Comparison of ENCODE assay signal across 8 cellular contexts in the genomic region with DNA sequence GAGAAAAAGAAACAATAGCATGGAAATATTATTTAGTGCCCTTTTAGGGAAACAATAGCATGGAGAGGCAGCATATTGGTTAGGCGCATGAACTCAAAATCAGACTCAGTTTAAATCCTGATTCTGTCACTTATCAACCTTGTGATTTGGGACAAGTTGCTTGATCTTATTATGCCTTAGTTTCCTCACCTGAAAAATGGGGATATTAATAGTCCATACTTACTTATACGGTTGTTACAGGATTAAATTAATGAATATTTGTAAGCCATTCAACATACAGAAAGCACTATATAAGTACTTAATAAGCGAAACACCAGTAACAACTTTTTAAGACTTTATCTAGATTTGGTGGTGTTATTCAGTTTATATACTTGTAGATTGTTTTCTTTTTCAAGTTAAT. TPM values are rescaled to one million over a fixed set of nuclear protein-coding genes. Genes with fewer than 3 reads are reported as not detected.
DNase-seq lines count a peak whose midpoint lies in the region; ATAC-seq, FAIRE-seq and TF ChIP-seq lines count a peak whose summit lies in the region.

No MANE protein-coding gene starts in this region.

- H3K4me1 ChIP-seq in keratinocyte (ENCODE audit: control insufficient read depth, extremely low read depth, insufficient read depth, low read length) (peaks cover 28% of the 10 kb centered on the region), tibial artery (peaks cover 0 to 34% (median 19%) of the 10 kb centered on the region in 4 donors)
- peaks cover 6% of the 10 kb centered on the region for H3K4me1 ChIP-seq in effector memory CD4-positive, alpha-beta T cell (ENCODE audit: control insufficient read depth, insufficient read depth, low read length, poor library complexity, severe bottlenecking)

- H3K36me3 ChIP-seq in keratinocyte (ENCODE audit: control insufficient read depth in 2 of 2, extremely low read depth in 1 of 2, insufficient read depth in 2 of 2, low read length in 2 of 2) (peaks cover 2 to 5% of the 10 kb centered on the region in 2 experiments), tibial artery (peaks cover 0 to 7% (median 6%) of the 10 kb centered on the region in 3 donors)
- H3K36me3 ChIP-seq in effector memory CD4-positive, alpha-beta T cell (ENCODE audit: control insufficient read depth, insufficient read depth, low read length): peaks cover 3% of the 10 kb centered on the region

- no peaks in the 10 kb centered on the region for H3K9me1 ChIP-seq in keratinocyte (ENCODE audit: control insufficient read depth, extremely low read depth, insufficient read depth, low read length)

- peaks cover 20% of the 10 kb centered on the region for H3K79me2 ChIP-seq in keratinocyte (ENCODE audit: control insufficient read depth, insufficient read depth, low read length)

- H4K20me1 ChIP-seq in keratinocyte (ENCODE audit: control insufficient read depth, extremely low read depth, insufficient read depth, low read length): no peaks in the 10 kb centered on the region

- H3K27me3 Mint-ChIP-seq in activated naive CD4-positive, alpha-beta T cell treated with anti-CD3 and anti-CD28 coated beads, Interleukin-2, amount 50 U/mL, for 24 hours: peaks cover 12% of the 10 kb centered on the region
- peaks cover 6% of the 10 kb centered on the region for H3K27me3 Mint-ChIP-seq in activated CD8-positive, alpha-beta T cell treated with anti-CD3 and anti-CD28 coated beads for 36 hours

- H3K27ac ChIP-seq in keratinocyte (ENCODE audit: control insufficient read depth, insufficient read depth, low read length) (no peak overlapping the region), tibial artery (peak overlapping the region in 1 of 2 donors; percentile 89)
- no peak overlapping the region for H3K27ac ChIP-seq in effector memory CD4-positive, alpha-beta T cell (ENCODE audit: insufficient read depth, low read length, poor library complexity, severe bottlenecking)

- FAIRE-seq in keratinocyte (lab: Jason Lieb, UNC): no peak

- POLR2A ChIA-PET in activated CD8-positive, alpha-beta T cell treated with anti-CD3 and anti-CD28 coated beads for 36 hours (lab: Charles Lee): interaction anchor here (2.1 to 2.9 kb wide), 2 partner anchors 15 to 96 kb away, joined by 7 to 41 read pairs; a partner anchor contains a TSS

- H3K4me3 ChIP-seq in keratinocyte (ENCODE audit: control insufficient read depth in 2 of 3, extremely low read depth in 1 of 3, insufficient read depth in 2 of 3, low read depth in 1 of 3, low read length in 3 of 3) (peak overlapping the region; percentile 71 to 89 (median 86)), tibial artery (peak overlapping the region; percentile 87 to 96)
- H3K4me3 ChIP-seq in effector memory CD4-positive, alpha-beta T cell (ENCODE audit: insufficient read depth, low read depth, low read length, poor library complexity, severe bottlenecking): no peak overlapping the region

- peak overlapping the region; percentile 100 for H3K27ac Mint-ChIP-seq in activated naive CD4-positive, alpha-beta T cell treated with anti-CD3 and anti-CD28 coated beads, Interleukin-2, amount 50 U/mL, for 24 hours
- H3K27ac Mint-ChIP-seq in activated CD8-positive, alpha-beta T cell treated with anti-CD3 and anti-CD28 coated beads for 36 hours: peak overlapping the region; percentile 36

- peak overlapping the region; percentile 98 for H3K4me3 Mint-ChIP-seq in activated naive CD4-positive, alpha-beta T cell treated with anti-CD3 and anti-CD28 coated beads, Interleukin-2, amount 50 U/mL, for 24 hours
- H3K4me3 Mint-ChIP-seq in activated CD8-positive, alpha-beta T cell treated with anti-CD3 and anti-CD28 coated beads for 36 hours: peak overlapping the region; percentile 86

- H3K4me2 ChIP-seq in keratinocyte (ENCODE audit: control insufficient read depth, extremely low read depth, insufficient read depth, low read depth, low read length): peak overlapping the region; percentile 85

- dilution Hi-C loops in keratinocyte (cut with MboI; ENCODE audit: extremely low pct_ligation_motif_present, low sequenced_read_pairs): no loop called here

- ATAC-seq in activated CD8-positive, alpha-beta T cell treated with anti-CD3 and anti-CD28 coated beads for 36 hours: no peak

- TF ChIP-seq CTCF in activated CD8-positive, alpha-beta T cell treated with anti-CD3 and anti-CD28 coated beads for 36 hours (IDR thresholded peaks at IDR 0.05): no peak
- TF ChIP-seq CTCF in keratinocyte (optimal IDR thresholded peaks at IDR 0.05 in 1 of 3, IDR thresholded peaks at IDR 0.05 in 1 of 3, conservative IDR thresholded peaks at IDR 0.05 in 1 of 3; ENCODE audit: extremely low read depth in 1 of 3, insufficient read depth in 2 of 3, low read length in 3 of 3) (no peak), tibial artery (IDR thresholded peaks at IDR 0.05) (no peak)

- peak overlapping the region; percentile 92 for H3K9ac ChIP-seq in keratinocyte (ENCODE audit: control insufficient read depth, extremely low read depth, insufficient read depth, low read length)

- intact Hi-C loops in activated CD8-positive, alpha-beta T cell treated with anti-CD3 and anti-CD28 coated beads for 36 hours (cut with micrococcal nuclease): no loop called here
- intact Hi-C loops in tibial artery (cut with DNase I; ENCODE audit: low total_unique reads): no loop called here

- H3K4me1 Mint-ChIP-seq in activated naive CD4-positive, alpha-beta T cell treated with anti-CD3 and anti-CD28 coated beads, Interleukin-2, amount 50 U/mL, for 24 hours: peaks cover 53% of the 10 kb centered on the region
- peaks cover 40% of the 10 kb centered on the region for H3K4me1 Mint-ChIP-seq in activated CD8-positive, alpha-beta T cell treated with anti-CD3 and anti-CD28 coated beads for 36 hours (ENCODE audit: low read depth)

- peaks cover 4% of the 10 kb centered on the region for H3K9me3 Mint-ChIP-seq in activated naive CD4-positive, alpha-beta T cell treated with anti-CD3 and anti-CD28 coated beads, Interleukin-2, amount 50 U/mL, for 24 hours
- H3K9me3 Mint-ChIP-seq in activated CD8-positive, alpha-beta T cell treated with anti-CD3 and anti-CD28 coated beads for 36 hours: peaks cover 3% of the 10 kb centered on the region

- no peak overlapping the region for H2AFZ ChIP-seq in keratinocyte (ENCODE audit: control insufficient read depth, low read length)

- peaks cover 20% of the 10 kb centered on the region for H3K36me3 Mint-ChIP-seq in activated naive CD4-positive, alpha-beta T cell treated with anti-CD3 and anti-CD28 coated beads, Interleukin-2, amount 50 U/mL, for 24 hours
- H3K36me3 Mint-ChIP-seq in activated CD8-positive, alpha-beta T cell treated with anti-CD3 and anti-CD28 coated beads for 36 hours (ENCODE audit: low read depth): peaks cover 35% of the 10 kb centered on the region

- CTCF ChIA-PET in activated CD8-positive, alpha-beta T cell treated with anti-CD3 and anti-CD28 coated beads for 36 hours (lab: Charles Lee): interaction anchor here (1.0 to 1.6 kb wide), 3 partner anchors 137 to 611 kb away, joined by 3 to 5 read pairs (median 5); no protein-coding TSS in a partner anchor

- H3K27me3 ChIP-seq in keratinocyte (ENCODE audit: control insufficient read depth, extremely low read depth, insufficient read depth, low read length) (no peaks in the 10 kb centered on the region), tibial artery (no peaks in the 10 kb centered on the region)
- no peaks in the 10 kb centered on the region for H3K27me3 ChIP-seq in effector memory CD4-positive, alpha-beta T cell (replicated peaks; ENCODE audit: control insufficient read depth, insufficient read depth, low read length, poor library complexity, severe bottlenecking)

- H3K9me3 ChIP-seq in keratinocyte (ENCODE audit: control insufficient read depth, low read depth, low read length) (no peaks in the 10 kb centered on the region), tibial artery (no peaks in the 10 kb centered on the region)
- H3K9me3 ChIP-seq in effector memory CD4-positive, alpha-beta T cell (ENCODE audit: control insufficient read depth, low read length): no peaks in the 10 kb centered on the region

- DNase-seq in activated naive CD4-positive, alpha-beta T cell treated with Interleukin-2 at 50 U/mL for 16 hours: no peak
- no peak for DNase-seq in activated CD8-positive, alpha-beta T cell treated with anti-CD3 and anti-CD28 coated beads for 36 hours
- no peak for DNase-seq in keratinocyte (ENCODE audit: low read depth, low spot score)
- no peak for DNase-seq in tibial artery
- DNase-seq in NCI-H1092 treated with DMSO at 0.1 percent for 48 hours (lab: John Stamatoyannopoulos, UW): no peak
- DNase-seq in DMS53 treated with DMSO at 0.1 percent for 48 hours (lab: John Stamatoyannopoulos, UW; ENCODE audit: unreplicated experiment): no peak
- no peak for DNase-seq in effector memory CD4-positive, alpha-beta T cell

RNA-seq across cellular contexts. Expression of a gene that starts 1.2 kb away (rescaled TPM):
- 10 to 100 TPM; 48.2 to 49.1 TPM for total RNA-seq in activated CD8-positive, alpha-beta T cell treated with anti-CD3 and anti-CD28 coated beads for 36 hours
- polyA plus RNA-seq in keratinocyte: 23.6 to 46.7 TPM (median 31.8 TPM) in 3 replicates
- 11.8 TPM for polyA plus RNA-seq in keratinocyte (2011; ENCODE audit: low read depth)
- polyA plus RNA-seq in keratinocyte (2011; cell fraction: cytosol; rRNA removed): 22.8 and 46.9 TPM in 2 replicates
- 16.9 and 22.2 TPM in 2 replicates for polyA plus RNA-seq in keratinocyte (2011; cell fraction: nucleus; rRNA removed)
- polyA plus RNA-seq in keratinocyte (2012; ENCODE audit: low replicate concordance): 15.5 and 25.4 TPM in 2 replicates
- polyA minus RNA-seq in keratinocyte: 20.5 to 37.9 TPM (median 22.5 TPM) in 3 replicates
- polyA minus RNA-seq in keratinocyte (2011; cell fraction: cytosol; rRNA and poly(A)+ RNA removed): 28.4 TPM
- polyA minus RNA-seq in keratinocyte (2011; cell fraction: nucleus; rRNA and poly(A)+ RNA removed): 11.0 and 16.3 TPM in 2 replicates

RNA-seq across cellular contexts. Expression of a gene that starts 15.2 kb away (rescaled TPM):
- 1 to 10 TPM; 1.3 to 1.4 TPM for total RNA-seq in activated CD8-positive, alpha-beta T cell treated with anti-CD3 and anti-CD28 coated beads for 36 hours
- 0.03 TPM in 1 of 3 replicates, not detected in the others for polyA plus RNA-seq in keratinocyte
- polyA plus RNA-seq in keratinocyte (2011; ENCODE audit: low read depth): not detected
- polyA plus RNA-seq in keratinocyte (2011; cell fraction: cytosol; rRNA removed): 0.01 TPM in 1 of 2 replicates, not detected in the other
- polyA plus RNA-seq in keratinocyte (2011; cell fraction: nucleus; rRNA removed): 0.06 TPM in 1 of 2 replicates, not detected in the other
- polyA plus RNA-seq in keratinocyte (2012; ENCODE audit: low replicate concordance): not detected in 2 replicates
- polyA minus RNA-seq in keratinocyte: 0.07 TPM in 1 of 3 replicates, not detected in the others
- not detected for polyA minus RNA-seq in keratinocyte (2011; cell fraction: cytosol; rRNA and poly(A)+ RNA removed)
- polyA minus RNA-seq in keratinocyte (2011; cell fraction: nucleus; rRNA and poly(A)+ RNA removed): not detected in 2 replicates
